ENCODE assay signal across 21 cellular contexts in the genomic region with DNA sequence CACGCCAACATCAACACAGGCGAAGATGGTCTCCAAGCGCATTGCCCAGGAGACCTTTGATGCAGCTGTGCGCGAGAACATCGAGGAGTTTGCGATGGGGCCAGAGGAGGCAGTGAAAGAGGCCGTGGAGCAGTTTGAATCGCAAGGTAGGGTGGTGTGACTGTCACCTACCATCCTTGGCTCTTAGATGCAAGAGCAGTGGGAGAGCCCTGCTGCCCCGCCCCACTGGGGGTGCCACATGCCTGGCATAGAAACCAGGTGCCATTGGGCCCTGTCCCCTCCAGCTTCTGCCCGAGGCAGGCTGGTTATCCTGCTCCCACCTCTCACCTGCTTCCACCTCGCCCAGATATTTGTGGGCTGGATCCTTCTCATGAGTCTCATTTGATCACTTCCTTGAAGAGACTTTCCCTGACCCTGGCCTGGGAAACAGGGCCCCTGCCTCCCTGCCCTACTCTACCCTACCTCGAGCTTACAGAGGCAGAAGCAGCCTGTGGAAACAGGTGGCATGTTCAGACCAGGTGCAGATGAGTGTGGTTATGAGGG.
"Had no signal": no experiment of that assay in that cellular context is flagged by ENCODE, and none has a peak within 500 bp of the region (broad histone marks: within the 10 kb centered on the region; RNA-seq: fewer than 3 reads in every experiment).

No MANE protein-coding gene starts in this region.

- H3K4me1 ChIP-seq: Peyer's patch, SJSA1 had no signal

- H3K27me3 ChIP-seq: Peyer's patch, SJSA1 had no signal

- H3K4me3 ChIP-seq: Peyer's patch, SJSA1, SK-N-MC had no signal

- H3K9me3 ChIP-seq: Peyer's patch, SJSA1 had no signal

- DNase-seq: KBM-7, MV-4-11, NCI-H1048, NCI-H1105, NCI-H1417, NCI-H1436 treated with DMSO at 0.1 percent for 48 hours, NCI-H1694, NCI-H187 treated with DMSO at 0.1 percent for 48 hours, NCI-H2029 treated with DMSO at 0.1 percent for 48 hours, NCI-H2171 treated with DMSO at 0.1 percent for 48 hours, NCI-H345, NCI-H446 treated with DMSO at 0.1 percent for 48 hours, NCI-H524, NCI-H69, NCI-H774, PC-3, Peyer's patch, Right ventricle myocardium superior, SIG-M5 had no signal

- H3K27ac ChIP-seq: Peyer's patch, SJSA1, SK-N-MC had no signal
